ENCODE assay signal across 18 cellular contexts in the genomic region with DNA sequence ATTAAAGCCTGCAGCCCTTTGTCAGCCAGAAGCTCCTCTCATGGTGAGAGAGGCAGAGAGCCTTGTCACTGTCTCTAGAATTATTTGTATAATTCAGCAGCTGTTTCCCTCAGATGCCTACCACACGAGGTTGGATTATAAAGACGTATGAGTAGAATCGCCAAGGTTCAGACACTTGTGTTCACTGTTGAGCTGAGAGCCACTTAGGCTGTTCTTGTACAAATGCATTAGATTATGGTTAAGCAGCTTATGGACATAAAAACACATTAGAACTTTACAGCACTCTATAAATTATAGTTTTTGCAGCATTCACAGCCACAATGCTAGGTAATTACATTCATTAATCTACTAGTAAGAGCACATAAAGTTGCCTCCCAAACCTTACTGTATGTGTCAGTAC.
DNase-seq lines count a peak whose midpoint lies in the region; ATAC-seq, FAIRE-seq and TF ChIP-seq lines count a peak whose summit lies in the region.
"Had no signal": no experiment of that assay in that cellular context is flagged by ENCODE, and none has a peak within 500 bp of the region (broad histone marks: within the 10 kb centered on the region; RNA-seq: fewer than 3 reads in every experiment).

No MANE protein-coding gene starts in this region.

- in situ Hi-C loops in HAP-1 (cut with MboI; ENCODE audit: low sequenced_read_pairs), result no loop called here
- in situ Hi-C loops in GM12878 (cut with MboI), result no loop called here

- POLR2A ChIA-PET in GM12878 (lab: Charles Lee), result interaction anchor here (1.1 kb wide), 1 partner anchor 74 kb away, joined by 8 read pairs; no protein-coding TSS in a partner anchor

- no peak overlapping the region for H3K4me3 Mint-ChIP-seq in activated naive CD4-positive, alpha-beta T cell treated with anti-CD3 and anti-CD28 coated beads, Interleukin-2, amount 10 ng/mL, durations not matched to agents 7 days and 5 days
- H3K4me3 Mint-ChIP-seq: activated CD8-positive, alpha-beta memory T cell treated with anti-CD3 and anti-CD28 coated beads, Interleukin-2, amount 10 ng/mL, durations not matched to agents 7 days and 5 days; central memory CD8-positive, alpha-beta T cell; naive thymus-derived CD8-positive, alpha-beta T cell; T-helper 1 cell treated with Interleukin-12 subunit alpha and Interleukin-12 subunit beta and Interleukin-4 antibody, amounts not matched to agents 30 μg/mL and 1 μg/mL, for 36 hours had no signal

- BruUV-seq in GM12878 (replicated peaks; lab: Mats Ljungman, UMichigan), result no TSS peak

- H3K27ac ChIP-seq in GM12878 (ENCODE audit: control insufficient read depth, insufficient read depth) (peak overlapping the region; percentile 53), foreskin keratinocyte (no peak overlapping the region)
- H3K27ac ChIP-seq: thyroid gland had no signal

- H3K9me3 Mint-ChIP-seq in activated naive CD4-positive, alpha-beta T cell treated with anti-CD3 and anti-CD28 coated beads, Interleukin-2, amount 10 ng/mL, durations not matched to agents 7 days and 5 days, result no peaks in the 10 kb centered on the region
- H3K9me3 Mint-ChIP-seq: central memory CD8-positive, alpha-beta T cell; naive thymus-derived CD8-positive, alpha-beta T cell; T-helper 1 cell treated with Interleukin-12 subunit alpha and Interleukin-12 subunit beta and Interleukin-4 antibody, amounts not matched to agents 30 μg/mL and 1 μg/mL, for 36 hours had no signal

- ATAC-seq in GM12878 (peak; percentile 23; the same call in 2 of the 3 replicates), foreskin keratinocyte (no peak)
- ATAC-seq: activated CD8-positive, alpha-beta memory T cell treated with anti-CD3 and anti-CD28 coated beads, Interleukin-2, amount 10 ng/mL, durations not matched to agents 7 days and 5 days; naive thymus-derived CD8-positive, alpha-beta T cell had no signal

- H3K4me1 ChIP-seq in HAP-1 (peaks cover 4% of the 10 kb centered on the region; the same call in 1 of the 2 replicates), GM12878 (ENCODE audit: control insufficient read depth, insufficient read depth, low read length) (peaks cover 22% of the 10 kb centered on the region), foreskin keratinocyte (peaks cover 2% of the 10 kb centered on the region)
- H3K4me1 ChIP-seq: thyroid gland had no signal

- WGBS in GM12878 (ENCODE audit: insufficient coverage, insufficient replicate concordance, low lambda C conversion rate, missing lambda C conversion rate), result 45% methylated on average over 3 of the region's 3 CpGs

- TF ChIP-seq POLR2A in GM12878 (IDR thresholded peaks at IDR 0.05; ENCODE audit: low read depth, low read length), result no peak

- SMC1A ChIA-PET in GM12878 (lab: Charles Lee; ENCODE audit: uncharacterized antibody, unreplicated experiment), result interaction anchor here (0.7 to 1.7 kb wide), 5 partner anchors 13 to 278 kb away, joined by 3 to 8 read pairs (median 4); no protein-coding TSS in a partner anchor

- no peaks in the 10 kb centered on the region for H3K27me3 ChIP-seq in HAP-1 (ENCODE audit: low read depth)
- H3K27me3 ChIP-seq in GM12878 (replicated peaks in 1 of 2; ENCODE audit: control insufficient read depth in 2 of 2, insufficient read depth in 2 of 2, low read length in 1 of 2), result no peaks in the 10 kb centered on the region
- H3K27me3 ChIP-seq in foreskin keratinocyte, result no peaks in the 10 kb centered on the region
- H3K27me3 ChIP-seq: MG63, thyroid gland had no signal

- peak overlapping the region; percentile 66 for H3K4me2 ChIP-seq in GM12878 (ENCODE audit: control insufficient read depth, insufficient read depth)
- H3K4me2 ChIP-seq: smooth muscle cell had no signal

- peaks cover 2% of the 10 kb centered on the region for H3K79me2 ChIP-seq in GM12878 (ENCODE audit: control insufficient read depth, insufficient read depth, low read length)

- H3K4me1 Mint-ChIP-seq in activated naive CD4-positive, alpha-beta T cell treated with anti-CD3 and anti-CD28 coated beads, Interleukin-2, amount 10 ng/mL, durations not matched to agents 7 days and 5 days, result no peaks in the 10 kb centered on the region
- H3K4me1 Mint-ChIP-seq: activated CD8-positive, alpha-beta memory T cell treated with anti-CD3 and anti-CD28 coated beads, Interleukin-2, amount 10 ng/mL, durations not matched to agents 7 days and 5 days; central memory CD8-positive, alpha-beta T cell had no signal

- H3K36me3 ChIP-seq in HAP-1 (replicated peaks) (no peaks in the 10 kb centered on the region), GM12878 (ENCODE audit: control insufficient read depth in 2 of 2, insufficient read depth in 2 of 2, low read length in 1 of 2) (0 out of 4 replicates have a peak, but pooled peaks cover 0 to 5% of the 10 kb centered on the region in 2 experiments)
- H3K36me3 ChIP-seq: MG63, thyroid gland had no signal

- no peak overlapping the region for H3K4me3 ChIP-seq in HAP-1
- H3K4me3 ChIP-seq in GM12878, result no peak overlapping the region
- H3K4me3 ChIP-seq: MG63, smooth muscle cell, thyroid gland had no signal

- peak; percentile 33 to 59 for DNase-seq in HAP-1 (ENCODE audit: low spot score in 2 of 2)
- peak; percentile 22 for DNase-seq in NCI-H1694 treated with DMSO at 0.1 percent for 48 hours (lab: John Stamatoyannopoulos, UW)
- peak; percentile 90 to 97 for DNase-seq in NCI-H524 (lab: John Stamatoyannopoulos, UW)
- DNase-seq in GM12878 (ENCODE audit: low read depth, low spot score), result no peak
- DNase-seq in activated CD4-positive, alpha-beta T cell treated with anti-CD3 and anti-CD28 coated beads for 1 hour, result no peak
- DNase-seq in activated naive CD4-positive, alpha-beta T cell treated with anti-CD3 and anti-CD28 coated beads, Interleukin-2, amount 10 ng/mL, durations not matched to agents 7 days and 5 days, result no peak
- no peak for DNase-seq in stimulated activated CD4-positive, alpha-beta T cell treated with anti-CD3 and anti-CD28 coated beads, Interleukin-4, amount 100 ng/mL, for 1 hour
- DNase-seq in foreskin keratinocyte, result no peak
- DNase-seq: activated CD8-positive, alpha-beta memory T cell treated with anti-CD3 and anti-CD28 coated beads, Interleukin-2, amount 10 ng/mL, durations not matched to agents 7 days and 5 days; IMR-90; mesenchymal stem cell; MG63; naive thymus-derived CD8-positive, alpha-beta T cell; thyroid gland had no signal

- no peak overlapping the region for H3K27ac Mint-ChIP-seq in activated naive CD4-positive, alpha-beta T cell treated with anti-CD3 and anti-CD28 coated beads, Interleukin-2, amount 10 ng/mL, durations not matched to agents 7 days and 5 days
- H3K27ac Mint-ChIP-seq: activated CD8-positive, alpha-beta memory T cell treated with anti-CD3 and anti-CD28 coated beads, Interleukin-2, amount 10 ng/mL, durations not matched to agents 7 days and 5 days; naive thymus-derived CD8-positive, alpha-beta T cell; T-helper 1 cell treated with Interleukin-12 subunit alpha and Interleukin-12 subunit beta and Interleukin-4 antibody, amounts not matched to agents 30 μg/mL and 1 μg/mL, for 36 hours had no signal

- FAIRE-seq in GM12878 (lab: Jason Lieb, UNC), result no peak
- FAIRE-seq: islet of Langerhans had no signal

- H4K20me1 ChIP-seq in GM12878 (ENCODE audit: control insufficient read depth, insufficient read depth), result no peaks in the 10 kb centered on the region

- intact Hi-C loops in GM12878 (cut with micrococcal nuclease; ENCODE audit: unreplicated experiment), result no loop called here

- RAD21 ChIA-PET in GM12878 (lab: Charles Lee; ENCODE audit: unreplicated experiment), result interaction anchor here (1.0 to 3.6 kb wide), 7 partner anchors 8 to 141 kb away, joined by 3 to 16 read pairs (median 3); no protein-coding TSS in a partner anchor

- no peaks in the 10 kb centered on the region for H3K27me3 Mint-ChIP-seq in activated naive CD4-positive, alpha-beta T cell treated with anti-CD3 and anti-CD28 coated beads, Interleukin-2, amount 10 ng/mL, durations not matched to agents 7 days and 5 days
- H3K27me3 Mint-ChIP-seq: activated CD8-positive, alpha-beta memory T cell treated with anti-CD3 and anti-CD28 coated beads, Interleukin-2, amount 10 ng/mL, durations not matched to agents 7 days and 5 days; central memory CD8-positive, alpha-beta T cell had no signal

- no peak for TF ChIP-seq EP300 in GM12878 (IDR thresholded peaks at IDR 0.05; ENCODE audit: borderline replicate concordance in 1 of 2, control insufficient read depth in 1 of 2, low read depth in 2 of 2, low read length in 2 of 2)

- TF ChIP-seq CTCF in GM12878 (IDR thresholded peaks at IDR 0.05 in 2 of 3, conservative IDR thresholded peaks at IDR 0.05 in 1 of 3; ENCODE audit: control insufficient read depth in 2 of 3, extremely low read depth in 1 of 3, insufficient read depth in 1 of 3, low read depth in 3 of 3, low read length in 3 of 3) (no peak), foreskin keratinocyte (conservative IDR thresholded peaks at IDR 0.05) (no peak)

- TF ChIP-seq RAD21 in GM12878 (IDR thresholded peaks at IDR 0.05; ENCODE audit: insufficient read depth, low read depth, low read length), result no peak

- H3K9ac ChIP-seq in GM12878 (ENCODE audit: control insufficient read depth, insufficient read depth, low read length), result peak overlapping the region; percentile 46; the same call in 1 of the 2 replicates

- CTCF ChIA-PET in GM12878 (lab: Yijun Ruan, JAX), result interaction anchor here (1.5 to 1.7 kb wide), 2 partner anchors 15 to 22 kb away, joined by 5 to 8 read pairs; no protein-coding TSS in a partner anchor
- CTCF ChIA-PET in activated naive CD4-positive, alpha-beta T cell treated with anti-CD3 and anti-CD28 coated beads, Interleukin-2, amount 10 ng/mL, durations not matched to agents 7 days and 5 days (lab: Charles Lee), result no interaction called here

- H3K9me3 ChIP-seq in HAP-1 (no peaks in the 10 kb centered on the region), GM12878 (replicated peaks; ENCODE audit: control insufficient read depth, insufficient read depth, low read length) (no peaks in the 10 kb centered on the region)
- H3K9me3 ChIP-seq: MG63, thyroid gland had no signal

- H3K36me3 Mint-ChIP-seq in activated naive CD4-positive, alpha-beta T cell treated with anti-CD3 and anti-CD28 coated beads, Interleukin-2, amount 10 ng/mL, durations not matched to agents 7 days and 5 days, result no peaks in the 10 kb centered on the region
- H3K36me3 Mint-ChIP-seq: activated CD8-positive, alpha-beta memory T cell treated with anti-CD3 and anti-CD28 coated beads, Interleukin-2, amount 10 ng/mL, durations not matched to agents 7 days and 5 days; naive thymus-derived CD8-positive, alpha-beta T cell had no signal

- H2AFZ ChIP-seq in GM12878 (ENCODE audit: control insufficient read depth, low read depth, low read length), result peak overlapping the region; percentile 56

TF ChIP-seq in GM12878, 131 proteins besides CTCF, POLR2A, EP300 and RAD21:
- no peak for TF ChIP-seq JUNB (IDR thresholded peaks at IDR 0.05)
- TF ChIP-seq RBBP5 (conservative IDR thresholded peaks at IDR 0.05), result no peak
- TF ChIP-seq FOXM1 (IDR thresholded peaks at IDR 0.05; ENCODE audit: low read depth, low read length), result no peak

Comparison
In these comparisons a context has a peak if more than half of its experiments do, and no peak if none do; other contexts are left out.
1. DNase-seq: peak in HAP-1 (2 of 2), NCI-H1694 treated with DMSO at 0.1 percent for 48 hours (single experiment) and NCI-H524 (2 of 2); none in GM12878 (single experiment), activated CD4-positive, alpha-beta T cell treated with anti-CD3 and anti-CD28 coated beads for 1 hour (single experiment), activated naive CD4-positive, alpha-beta T cell treated with anti-CD3 and anti-CD28 coated beads, Interleukin-2, amount 10 ng/mL, durations not matched to agents 7 days and 5 days (single experiment), stimulated activated CD4-positive, alpha-beta T cell treated with anti-CD3 and anti-CD28 coated beads, Interleukin-4, amount 100 ng/mL, for 1 hour (single experiment) and foreskin keratinocyte (0 of 2).